ENCODE assay signal across 18 cellular contexts in the genomic region with DNA sequence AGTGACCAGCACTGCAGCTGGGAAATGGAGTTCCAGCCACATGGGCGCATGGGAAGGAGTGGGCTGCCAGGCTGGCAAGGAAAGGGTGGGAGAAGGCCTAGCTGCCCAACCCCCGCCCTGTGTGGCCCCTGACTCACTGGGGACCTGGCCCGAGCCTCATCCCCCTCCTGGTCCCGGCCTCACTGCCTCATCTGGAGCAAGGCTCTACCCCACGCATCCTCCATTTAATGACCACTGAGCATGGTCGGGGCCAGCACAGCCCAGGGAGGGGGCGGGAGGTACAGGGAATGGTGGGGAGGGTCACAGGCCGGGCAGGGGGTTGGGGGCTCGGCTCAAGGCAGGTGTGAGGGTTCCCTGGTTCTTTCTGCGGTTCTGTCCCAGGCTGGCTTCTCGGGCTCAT. TPM values are rescaled to one million over a fixed set of nuclear protein-coding genes. Genes with fewer than 3 reads are reported as not detected.
DNase-seq lines count a peak whose midpoint lies in the region; ATAC-seq, FAIRE-seq and TF ChIP-seq lines count a peak whose summit lies in the region.
"Had no signal": no experiment of that assay in that cellular context is flagged by ENCODE, and none has a peak within 500 bp of the region (broad histone marks: within the 10 kb centered on the region; RNA-seq: fewer than 3 reads in every experiment).

No MANE protein-coding gene starts in this region.

- no peaks in the 10 kb centered on the region for H3K36me3 Mint-ChIP-seq in progenitor cell of endocrine pancreas (ENCODE audit: insufficient read depth)

- in situ Hi-C loops in mammary epithelial cell (cut with MboI; ENCODE audit: low sequenced_read_pairs in 2 of 2): no loop called here

- ATAC-seq in upper lobe of left lung (ENCODE audit: low FRiP score in 2 of 2): no peak
- ATAC-seq in HG03039 (IDR thresholded peaks at IDR 0.05; ENCODE audit: unreplicated experiment): no peak
- ATAC-seq: GM12878 had no signal

- intact Hi-C loops in breast epithelium (cut with DNase I; ENCODE audit: low total_unique reads): no loop called here
- intact Hi-C loops in mammary epithelial cell (cut with micrococcal nuclease): no loop called here
- intact Hi-C loops in kidney (cut with DNase I): no loop called here
- intact Hi-C loops in lower leg skin (cut with DNase I; ENCODE audit: low total_unique reads): no loop called here

- H3K9me3 Mint-ChIP-seq in progenitor cell of endocrine pancreas (ENCODE audit: low read depth): no peaks in the 10 kb centered on the region

- no peaks in the 10 kb centered on the region for H3K9me3 ChIP-seq in breast epithelium
- H3K9me3 ChIP-seq in mammary epithelial cell (replicated peaks; ENCODE audit: insufficient read depth, low read length): no peaks in the 10 kb centered on the region
- no peaks in the 10 kb centered on the region for H3K9me3 ChIP-seq in kidney (ENCODE audit: control insufficient read depth in 1 of 2, low read length in 2 of 2)
- no peaks in the 10 kb centered on the region for H3K9me3 ChIP-seq in upper lobe of left lung
- H3K9me3 ChIP-seq: HAP-1 had no signal

- H3K27me3 ChIP-seq in breast epithelium (no peaks in the 10 kb centered on the region), mammary epithelial cell (ENCODE audit: insufficient read depth, low read length) (no peaks in the 10 kb centered on the region), upper lobe of left lung (no peaks in the 10 kb centered on the region)

- no peak for TF ChIP-seq POLR2A in breast epithelium (IDR thresholded peaks at IDR 0.05)
- TF ChIP-seq POLR2A in upper lobe of left lung (IDR thresholded peaks at IDR 0.05): no peak
- no peak for TF ChIP-seq POLR2A in lower leg skin (IDR thresholded peaks at IDR 0.05)

- 97% methylated on average over 5 of the region's 11 CpGs for WGBS in mammary epithelial cell (ENCODE audit: low coverage, missing lambda C conversion rate)
- WGBS in upper lobe of left lung, 2 donors: 85 to 90% methylated on average over 2 to 11 of the region's 11 CpGs
- WGBS in lower leg skin, 2 donors: 88 to 89% methylated on average over 10 to 11 of the region's 11 CpGs

- no peak overlapping the region for H3K9ac ChIP-seq in mammary epithelial cell (ENCODE audit: insufficient read depth, low read length)
- no peak overlapping the region for H3K9ac ChIP-seq in kidney (ENCODE audit: low read length in 2 of 2)

- no peak overlapping the region for H3K4me3 Mint-ChIP-seq in progenitor cell of endocrine pancreas (ENCODE audit: low read depth)

- H3K4me2 ChIP-seq in mammary epithelial cell (ENCODE audit: insufficient read depth, low read depth, low read length): no peak overlapping the region

- H3K4me1 ChIP-seq in breast epithelium: peaks cover 0 to 26% of the 10 kb centered on the region in 2 donors
- H3K4me1 ChIP-seq in mammary epithelial cell (ENCODE audit: insufficient read depth, low read length): peaks cover 15% of the 10 kb centered on the region
- H3K4me1 ChIP-seq in kidney (ENCODE audit: control insufficient read depth in 1 of 2, insufficient read depth in 1 of 2, low read depth in 1 of 2, low read length in 2 of 2): peaks cover 17 to 24% of the 10 kb centered on the region in 2 donors
- H3K4me1 ChIP-seq in upper lobe of left lung: peaks cover 80 to 93% (median 85%) of the 10 kb centered on the region in 4 donors
- H3K4me1 ChIP-seq: HAP-1 had no signal

- peaks cover 11% of the 10 kb centered on the region for H3K27me3 Mint-ChIP-seq in progenitor cell of endocrine pancreas

- no TSS peak for BruUV-seq in mammary epithelial cell (replicated peaks; lab: Mats Ljungman, UMichigan)

- no peak for TF ChIP-seq EP300 in upper lobe of left lung (IDR thresholded peaks at IDR 0.05)

- dilution Hi-C loops in mammary epithelial cell (cut with HindIII; ENCODE audit: low sequenced_read_pairs): loop anchor here (5.0 kb wide), 1 partner anchor 92 kb away; no protein-coding TSS in a partner anchor

- H3K4me3 ChIP-seq in breast epithelium: no peak overlapping the region
- no peak overlapping the region for H3K4me3 ChIP-seq in mammary epithelial cell (replicated peaks in 1 of 3; ENCODE audit: insufficient read depth in 1 of 3, low read depth in 2 of 3, low read length in 3 of 3)
- no peak overlapping the region for H3K4me3 ChIP-seq in kidney (ENCODE audit: low read length in 2 of 2)
- no peak overlapping the region for H3K4me3 ChIP-seq in upper lobe of left lung
- no peak overlapping the region for H3K4me3 ChIP-seq in lower leg skin (ENCODE audit: low read depth, poor library complexity, severe bottlenecking)
- H3K4me3 ChIP-seq: GM12878, HAP-1 had no signal

- CTCF ChIA-PET in mammary epithelial cell (lab: Charles Lee; ENCODE audit: low non-redundant PET): no interaction called here

- H3K27ac Mint-ChIP-seq in progenitor cell of endocrine pancreas: peak overlapping the region; percentile 95

- H3K36me3 ChIP-seq in breast epithelium (no peaks in the 10 kb centered on the region), mammary epithelial cell (ENCODE audit: insufficient read depth, low read length) (no peaks in the 10 kb centered on the region), kidney (ENCODE audit: control insufficient read depth in 1 of 2, insufficient read depth in 2 of 2, low read length in 2 of 2) (no peaks in the 10 kb centered on the region), upper lobe of left lung (no peaks in the 10 kb centered on the region)
- H3K36me3 ChIP-seq: HAP-1 had no signal

- no peaks in the 10 kb centered on the region for H4K20me1 ChIP-seq in mammary epithelial cell (ENCODE audit: insufficient read depth, low read length)

- no peak for DNase-seq in breast epithelium (ENCODE audit: low spot score in 2 of 2)
- DNase-seq in mammary epithelial cell: no peak
- DNase-seq in kidney: no peak
- DNase-seq in progenitor cell of endocrine pancreas (ENCODE audit: low spot score, unreplicated experiment): no peak
- peak in 1 of 2 donors; percentile 59 for DNase-seq in upper lobe of left lung
- DNase-seq in HuH-7 (ENCODE audit: low spot score): no peak
- no peak for DNase-seq in lower leg skin (ENCODE audit: low spot score in 2 of 2)
- DNase-seq: DMS79, MV-4-11, NCI-H1436, NCI-H2029 treated with DMSO at 0.1 percent for 48 hours had no signal

- no peaks in the 10 kb centered on the region for H3K79me2 ChIP-seq in mammary epithelial cell (ENCODE audit: insufficient read depth, low read length)

- H3K4me1 Mint-ChIP-seq in progenitor cell of endocrine pancreas (ENCODE audit: low read depth): peaks cover 17% of the 10 kb centered on the region

- no peak overlapping the region for H2AFZ ChIP-seq in mammary epithelial cell (ENCODE audit: low read depth, low read length)

- H3K27ac ChIP-seq in breast epithelium (peak overlapping the region; percentile 89 to 93), mammary epithelial cell (ENCODE audit: insufficient read depth, low read depth, low read length) (no peak overlapping the region), kidney (ENCODE audit: low read depth in 2 of 2, low read length in 2 of 2) (peak overlapping the region; percentile 20 to 55), upper lobe of left lung (peak overlapping the region; percentile 85 to 95 (median 89))
- H3K27ac ChIP-seq: RWPE1 had no signal

- TF ChIP-seq CTCF in breast epithelium (IDR thresholded peaks at IDR 0.05) (no peak), mammary epithelial cell (conservative IDR thresholded peaks at IDR 0.05 in 1 of 2, IDR thresholded peaks at IDR 0.05 in 1 of 2; ENCODE audit: extremely low read depth in 1 of 2, insufficient read depth in 1 of 2, low read depth in 1 of 2, low read length in 2 of 2) (no peak), kidney (IDR thresholded peaks at IDR 0.05; ENCODE audit: borderline replicate concordance, extremely low read depth, insufficient read depth) (no peak), progenitor cell of endocrine pancreas (IDR thresholded peaks at IDR 0.05; ENCODE audit: unreplicated experiment) (no peak), upper lobe of left lung (IDR thresholded peaks at IDR 0.05) (no peak), lower leg skin (IDR thresholded peaks at IDR 0.05) (no peak)

- no peak for FAIRE-seq in kidney (lab: Jason Lieb, UNC)
- FAIRE-seq: GM12878, HTR-8/SVneo had no signal

RNA-seq across cellular contexts. Expression of a gene that starts 16.1 kb away (rescaled TPM):
- 10 to 100 TPM in 2 of 3 donors, 1 to 10 TPM in 1; 5.3 to 14.1 (median 11.5) TPM for total RNA-seq in breast epithelium
- under 1 TPM in 1 of 2 donors, not detected in 1; 0.67 TPM for total RNA-seq in mammary epithelial cell
- polyA plus RNA-seq in mammary epithelial cell: not detected
- 1.3 TPM for polyA minus RNA-seq in mammary epithelial cell
- total RNA-seq in kidney: 60.5 TPM
- 75.1 TPM for polyA plus RNA-seq in kidney (ENCODE audit: insufficient read depth, low read depth, low replicate concordance)
- total RNA-seq in progenitor cell of endocrine pancreas: 0.60 and 1.5 TPM in 2 replicates
- 10 to 100 TPM; 41.8 to 89.1 (median 55.2) TPM for total RNA-seq in upper lobe of left lung
- 100 to 1,000 TPM in 1 of 4 donors, 10 to 100 TPM in 3; 74.9 to 132 (median 87.5) TPM for total RNA-seq in lower leg skin

RNA-seq across cellular contexts. Expression of a gene that starts 40.4 kb away (rescaled TPM):
- 10 to 100 TPM; 26.9 to 61.6 (median 50.1) TPM for total RNA-seq in breast epithelium
- total RNA-seq in mammary epithelial cell: 100 to 1,000 TPM in 1 of 2 donors, 10 to 100 TPM in 1; 63.2 to 105 TPM
- 44.6 TPM for polyA plus RNA-seq in mammary epithelial cell
- polyA minus RNA-seq in mammary epithelial cell: 80.4 TPM
- total RNA-seq in kidney: 51.6 TPM
- polyA plus RNA-seq in kidney (ENCODE audit: insufficient read depth, low read depth, low replicate concordance): 11.9 TPM
- 55.2 and 55.6 TPM in 2 replicates for total RNA-seq in progenitor cell of endocrine pancreas
- total RNA-seq in upper lobe of left lung: 100 to 1,000 TPM in 1 of 6 donors, 10 to 100 TPM in 5; 45.2 to 151 (median 57.3) TPM
- total RNA-seq in lower leg skin: 10 to 100 TPM; 53.9 to 83.7 (median 54.5) TPM

RNA-seq across cellular contexts. Expression of a gene that starts 45.6 kb away (rescaled TPM):
- total RNA-seq in breast epithelium: 10 to 100 TPM in 2 of 3 donors, not detected in 1; 12.8 to 33.8 TPM
- total RNA-seq in mammary epithelial cell: 10 to 100 TPM in 1 of 2 donors, 1 to 10 TPM in 1; 3.1 to 13.8 TPM
- 2.0 TPM for polyA plus RNA-seq in mammary epithelial cell
- 2.3 TPM for polyA minus RNA-seq in mammary epithelial cell
- 16.8 TPM for total RNA-seq in kidney
- 51.4 TPM for polyA plus RNA-seq in kidney (ENCODE audit: insufficient read depth, low read depth, low replicate concordance)
- not detected in 2 replicates for total RNA-seq in progenitor cell of endocrine pancreas
- total RNA-seq in upper lobe of left lung: 10 to 100 TPM in 3 of 6 donors, 1 to 10 TPM in 3; 3.8 to 18.7 (median 9.7) TPM
- total RNA-seq in lower leg skin: 100 to 1,000 TPM; 133 to 232 (median 184) TPM
- total RNA-seq: A172, G401 had no signal
